8 cellular contexts compared by ENCODE assay signal in genomic region chr3:155805802-155806618, GRCh38. TPM values are rescaled to one million over a fixed set of nuclear protein-coding genes. Genes with fewer than 3 reads are reported as not detected.
A peak's percentile ranks its signal among the peaks of the same experiment; 100 is the strongest.
DNase-seq lines count a peak whose midpoint lies in the region; ATAC-seq and TF ChIP-seq lines count a peak whose summit lies in the region.

A gene with protein sequence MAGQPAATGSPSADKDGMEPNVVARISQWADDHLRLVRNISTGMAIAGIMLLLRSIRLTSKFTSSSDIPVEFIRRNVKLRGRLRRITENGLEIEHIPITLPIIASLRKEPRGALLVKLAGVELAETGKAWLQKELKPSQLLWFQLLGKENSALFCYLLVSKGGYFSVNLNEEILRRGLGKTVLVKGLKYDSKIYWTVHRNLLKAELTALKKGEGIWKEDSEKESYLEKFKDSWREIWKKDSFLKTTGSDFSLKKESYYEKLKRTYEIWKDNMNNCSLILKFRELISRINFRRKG (minus strand): TSS chr3:155806278. CDS start chr3:155806252, 26 bp downstream.

- H3K4me3 Mint-ChIP-seq in GM23338 (peak within 1 kb of the TSS; percentile 88), osteocyte (ENCODE audit: unreplicated experiment) (peak within 1 kb of the TSS; percentile 90)

- H3K9me3 ChIP-seq in thoracic aorta: no peaks in the 10 kb centered on the region

- H3K27me3 Mint-ChIP-seq in GM23338 (ENCODE audit: insufficient read depth, low read depth, poor library complexity): peaks cover 3% of the 10 kb centered on the region
- H3K27me3 Mint-ChIP-seq in osteocyte (ENCODE audit: unreplicated experiment): peaks cover 4% of the 10 kb centered on the region

- peak within 1 kb of the TSS; percentile 92 for H3K4me3 ChIP-seq in GM23338
- H3K4me3 ChIP-seq in thoracic aorta: peak within 1 kb of the TSS; percentile 96

- ATAC-seq in GM23338 (peak; percentile 98), thoracic aorta (ENCODE audit: insufficient number of reproducible peaks, low FRiP score, low read depth) (peak; percentile 83)

- H2AFZ ChIP-seq in GM23338: peak within 1 kb of the TSS; percentile 99

- H3K4me1 Mint-ChIP-seq in GM23338 (peaks cover 4% of the 10 kb centered on the region; the same call in 2 of the 3 replicates), osteocyte (ENCODE audit: unreplicated experiment) (no peaks in the 10 kb centered on the region)

- DNase-seq in G401 (ENCODE audit: low spot score): peak; percentile 77
- DNase-seq in GM23338 (ENCODE audit: low spot score): peak; percentile 79
- DNase-seq in Kasumi-1 (lab: John Stamatoyannopoulos, UW): peak; percentile 64 to 77
- peak; percentile 6 for DNase-seq in SHP77 treated with DMSO at 0.1 percent for 48 hours (lab: John Stamatoyannopoulos, UW)
- DNase-seq in activated naive CD4-positive, alpha-beta T cell (lab: John Stamatoyannopoulos, UW): peak; percentile 14 to 69 (median 48)
- DNase-seq in glomerular visceral epithelial cell (ENCODE audit: extremely low spot score): peak; percentile 68
- peak; percentile 90 for DNase-seq in osteocyte (ENCODE audit: extremely low spot score, unreplicated experiment)
- DNase-seq in thoracic aorta (ENCODE audit: low spot score): peak; percentile 8

- no peak within 1 kb of the TSS; the same call in none of the 2 replicates for H3K27ac Mint-ChIP-seq in GM23338
- peak within 1 kb of the TSS; percentile 88 for H3K27ac Mint-ChIP-seq in osteocyte (ENCODE audit: unreplicated experiment)

- H3K4me1 ChIP-seq in GM23338 (ENCODE audit: insufficient read depth) (peaks cover 6% of the 10 kb centered on the region; the same call in 1 of the 2 replicates), thoracic aorta (ENCODE audit: control insufficient read depth in 1 of 2, low read depth in 2 of 2) (peaks cover 0 to 10% of the 10 kb centered on the region in 2 donors)

- H3K36me3 ChIP-seq in GM23338 (ENCODE audit: insufficient read depth) (no peaks in the 10 kb centered on the region), thoracic aorta (no peaks in the 10 kb centered on the region)

- H3K36me3 Mint-ChIP-seq in GM23338 (ENCODE audit: low read depth) (peaks cover 5% of the 10 kb centered on the region), osteocyte (ENCODE audit: unreplicated experiment) (peaks cover 8% of the 10 kb centered on the region)

- H3K4me2 ChIP-seq in GM23338: peak within 1 kb of the TSS; percentile 90

- H3K27ac ChIP-seq in GM23338 (ENCODE audit: low read depth): no peak within 1 kb of the TSS
- peak within 1 kb of the TSS; percentile 72 to 79 for H3K27ac ChIP-seq in thoracic aorta

- H3K9me2 ChIP-seq in GM23338 (ENCODE audit: insufficient read depth): no peaks in the 10 kb centered on the region

- H3K9me3 Mint-ChIP-seq in GM23338 (no peaks in the 10 kb centered on the region; the same call in 2 of the 3 replicates), osteocyte (ENCODE audit: unreplicated experiment) (no peaks in the 10 kb centered on the region)

- H3K27me3 ChIP-seq in GM23338 (ENCODE audit: insufficient read depth): peaks cover 3% of the 10 kb centered on the region; the same call in 1 of the 2 replicates
- no peaks in the 10 kb centered on the region for H3K27me3 ChIP-seq in thoracic aorta (replicated peaks; ENCODE audit: insufficient read depth)

- TF ChIP-seq CTCF in GM23338 (conservative IDR thresholded peaks at IDR 0.05; ENCODE audit: low read depth in 2 of 2) (peak; percentile 78 to 86), osteocyte (IDR thresholded peaks at IDR 0.05) (peak; percentile 98), thoracic aorta (IDR thresholded peaks at IDR 0.05) (peak; percentile 82)

- H4K20me1 ChIP-seq in GM23338 (replicated peaks; ENCODE audit: insufficient read depth): no peaks in the 10 kb centered on the region

- no peaks in the 10 kb centered on the region; the same call in 1 of the 2 replicates for H3F3A ChIP-seq in GM23338 (replicated peaks; ENCODE audit: low read depth)

- no peaks in the 10 kb centered on the region for H3K79me2 ChIP-seq in GM23338 (replicated peaks; ENCODE audit: insufficient read depth)

- in situ Hi-C loops in G401 (cut with HindIII; ENCODE audit: low sequenced_read_pairs): no loop called here

TF ChIP-seq in GM23338, 12 proteins besides CTCF, POLR2A, EP300 and RAD21:
- 0 out of 2 replicates have a peak, but pooled peaks have one; percentile 52 for TF ChIP-seq POLR2AphosphoS5 (IDR thresholded peaks at IDR 0.05; ENCODE audit: low read depth)
- TF ChIP-seq ZNF114 (CRISPR knock-in tag; IDR thresholded peaks at IDR 0.05): 0 out of 2 replicates have a peak, but pooled peaks have one; percentile 42
- no peak for TF ChIP-seq NANOG (IDR thresholded peaks at IDR 0.05; ENCODE audit: borderline replicate concordance)
- TF ChIP-seq STAT1 (IDR thresholded peaks at IDR 0.05; ENCODE audit: unreplicated experiment): no peak
- TF ChIP-seq, protein P1, sequence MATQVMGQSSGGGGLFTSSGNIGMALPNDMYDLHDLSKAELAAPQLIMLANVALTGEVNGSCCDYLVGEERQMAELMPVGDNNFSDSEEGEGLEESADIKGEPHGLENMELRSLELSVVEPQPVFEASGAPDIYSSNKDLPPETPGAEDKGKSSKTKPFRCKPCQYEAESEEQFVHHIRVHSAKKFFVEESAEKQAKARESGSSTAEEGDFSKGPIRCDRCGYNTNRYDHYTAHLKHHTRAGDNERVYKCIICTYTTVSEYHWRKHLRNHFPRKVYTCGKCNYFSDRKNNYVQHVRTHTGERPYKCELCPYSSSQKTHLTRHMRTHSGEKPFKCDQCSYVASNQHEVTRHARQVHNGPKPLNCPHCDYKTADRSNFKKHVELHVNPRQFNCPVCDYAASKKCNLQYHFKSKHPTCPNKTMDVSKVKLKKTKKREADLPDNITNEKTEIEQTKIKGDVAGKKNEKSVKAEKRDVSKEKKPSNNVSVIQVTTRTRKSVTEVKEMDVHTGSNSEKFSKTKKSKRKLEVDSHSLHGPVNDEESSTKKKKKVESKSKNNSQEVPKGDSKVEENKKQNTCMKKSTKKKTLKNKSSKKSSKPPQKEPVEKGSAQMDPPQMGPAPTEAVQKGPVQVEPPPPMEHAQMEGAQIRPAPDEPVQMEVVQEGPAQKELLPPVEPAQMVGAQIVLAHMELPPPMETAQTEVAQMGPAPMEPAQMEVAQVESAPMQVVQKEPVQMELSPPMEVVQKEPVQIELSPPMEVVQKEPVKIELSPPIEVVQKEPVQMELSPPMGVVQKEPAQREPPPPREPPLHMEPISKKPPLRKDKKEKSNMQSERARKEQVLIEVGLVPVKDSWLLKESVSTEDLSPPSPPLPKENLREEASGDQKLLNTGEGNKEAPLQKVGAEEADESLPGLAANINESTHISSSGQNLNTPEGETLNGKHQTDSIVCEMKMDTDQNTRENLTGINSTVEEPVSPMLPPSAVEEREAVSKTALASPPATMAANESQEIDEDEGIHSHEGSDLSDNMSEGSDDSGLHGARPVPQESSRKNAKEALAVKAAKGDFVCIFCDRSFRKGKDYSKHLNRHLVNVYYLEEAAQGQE (IDR thresholded peaks at IDR 0.05; ENCODE audit: unreplicated experiment): no peak
- 0 out of 2 replicates have a peak, but pooled peaks have one; percentile 10 for TF ChIP-seq CREB1 (CRISPR knock-in tag; IDR thresholded peaks at IDR 0.05; ENCODE audit: low read depth)
- no peak for TF ChIP-seq ZNF331 (CRISPR knock-in tag; IDR thresholded peaks at IDR 0.05; ENCODE audit: low read depth)
- no peak for TF ChIP-seq EZH2phosphoT487 (IDR thresholded peaks at IDR 0.05; ENCODE audit: unreplicated experiment)
- no peak for TF ChIP-seq ETS1 (IDR thresholded peaks at IDR 0.05)
- TF ChIP-seq EZH2 (IDR thresholded peaks at IDR 0.05; ENCODE audit: low read depth, unreplicated experiment): no peak

RNA-seq across cellular contexts. Expression of the gene that starts here (rescaled TPM):
- 1.6 and 1.8 TPM in 2 replicates for total RNA-seq in G401 (2014; rRNA removed; shearing (Covaris generic))
- total RNA-seq in GM23338 (2014; rRNA removed; shearing (Covaris generic)): 3.5 and 7.4 TPM in 2 replicates
- polyA plus RNA-seq in GM23338 (2016; fragmentation: Nextera tagmentation; extraction: Ambion mirVana): 4.7 and 5.3 TPM in 2 replicates
- total RNA-seq in osteocyte: 3.2 and 3.9 TPM in 2 replicates
- 1 to 10 TPM in 1 of 2 donors, under 1 TPM in 1; 0.92 to 1.5 TPM for total RNA-seq in thoracic aorta

Comparison
In these comparisons a context has a peak if more than half of its experiments do, and no peak if none do; other contexts are left out.
1. DNase-seq: peak in every context shown above with its lines; median percentile 90 in osteocyte; 79 in GM23338; 77 in G401; 70 in Kasumi-1; 68 in glomerular visceral epithelial cell; 48 in activated naive CD4-positive, alpha-beta T cell; 8 in thoracic aorta; 6 in SHP77 treated with DMSO at 0.1 percent for 48 hours.